ENCODE assay signal across 24 cellular contexts in genomic region chr16:25633549-25633948, GRCh38. TPM values are rescaled to one million over a fixed set of nuclear protein-coding genes. Genes with fewer than 3 reads are reported as not detected.
A peak's percentile ranks its signal among the peaks of the same experiment; 100 is the strongest.
DNase-seq lines count a peak whose midpoint lies in the region; TF ChIP-seq lines count a peak whose summit lies in the region.
"Had no signal": no experiment of that assay in that cellular context is flagged by ENCODE, and none has a peak within 500 bp of the region (broad histone marks: within the 10 kb centered on the region; RNA-seq: fewer than 3 reads in every experiment).

No MANE protein-coding gene starts in this region.

- no peak overlapping the region for H3K23ac ChIP-seq in mesenchymal stem cell (ENCODE audit: low read length in 2 of 2)

- no peak overlapping the region for H3K9ac ChIP-seq in mesenchymal stem cell (ENCODE audit: low read length)

- H3K14ac ChIP-seq in mesenchymal stem cell (ENCODE audit: low read length in 2 of 2): no peak overlapping the region

- H4K91ac ChIP-seq in mesenchymal stem cell (ENCODE audit: low read length): no peak overlapping the region

- H3K79me1 ChIP-seq in mesenchymal stem cell (replicated peaks; ENCODE audit: low read length, poor library complexity, severe bottlenecking): no peaks in the 10 kb centered on the region

- H3K27ac ChIP-seq in mesenchymal stem cell (ENCODE audit: low read length, poor library complexity, severe bottlenecking): no peak overlapping the region
- H3K27ac ChIP-seq: C4-2B, SJSA1, thoracic aorta had no signal

- in situ Hi-C loops in Caki2 (cut with HindIII; ENCODE audit: low pct_unique_long_range_greater_than_20kb, low sequenced_read_pairs): no loop called here

- no peak overlapping the region for H2BK120ac ChIP-seq in mesenchymal stem cell (ENCODE audit: low read depth, low read length)

- no peak overlapping the region for H3K4me3 ChIP-seq in kidney epithelial cell (ENCODE audit: low read depth, low read length)
- no peak overlapping the region for H3K4me3 ChIP-seq in mesenchymal stem cell (ENCODE audit: insufficient read depth in 1 of 2, low read depth in 1 of 2, low read length in 2 of 2)
- H3K4me3 ChIP-seq: HAP-1, SJSA1, thoracic aorta had no signal

- no peak overlapping the region for H2BK15ac ChIP-seq in mesenchymal stem cell (ENCODE audit: low read depth, poor library complexity, severe bottlenecking)

- H3K4me2 ChIP-seq in mesenchymal stem cell (ENCODE audit: low read length, poor library complexity, severe bottlenecking): no peak overlapping the region

- H3K27me3 ChIP-seq in kidney epithelial cell (ENCODE audit: control insufficient read depth, insufficient read depth, low read length) (no peaks in the 10 kb centered on the region), mesenchymal stem cell (ENCODE audit: control insufficient read depth in 1 of 2, insufficient read depth in 1 of 2, low read length in 2 of 2) (no peaks in the 10 kb centered on the region)
- H3K27me3 ChIP-seq: SJSA1 had no signal

- H4K8ac ChIP-seq in mesenchymal stem cell (ENCODE audit: low read length): no peak overlapping the region

- H2BK12ac ChIP-seq in mesenchymal stem cell (ENCODE audit: low read length in 2 of 2): no peak overlapping the region

- H3K4ac ChIP-seq in mesenchymal stem cell (ENCODE audit: low read depth in 1 of 2, low read length in 2 of 2): no peak overlapping the region

- H3K4me1 ChIP-seq in mesenchymal stem cell (ENCODE audit: control insufficient read depth, insufficient read depth, low read depth, low read length): no peaks in the 10 kb centered on the region
- H3K4me1 ChIP-seq: HAP-1, SJSA1 had no signal

- no peak overlapping the region for H2AK5ac ChIP-seq in mesenchymal stem cell (ENCODE audit: low read length, severe bottlenecking)

- no peaks in the 10 kb centered on the region for H3K36me3 ChIP-seq in kidney epithelial cell (ENCODE audit: control insufficient read depth, insufficient read depth, low read length)
- no peaks in the 10 kb centered on the region for H3K36me3 ChIP-seq in mesenchymal stem cell (ENCODE audit: control insufficient read depth in 1 of 2, insufficient read depth in 2 of 2, low read depth in 1 of 2, low read length in 2 of 2)
- H3K36me3 ChIP-seq: HAP-1, SJSA1, thoracic aorta had no signal

- H3K9me3 ChIP-seq in mesenchymal stem cell (ENCODE audit: control insufficient read depth, low read length): no peaks in the 10 kb centered on the region
- H3K9me3 ChIP-seq: HAP-1, SJSA1, thoracic aorta had no signal

- TF ChIP-seq CTCF in kidney epithelial cell (IDR thresholded peaks at IDR 0.05; ENCODE audit: insufficient read depth, low read length, poor library complexity, severe bottlenecking): no peak

- no peak overlapping the region for H2BK5ac ChIP-seq in mesenchymal stem cell (ENCODE audit: low read depth, low read length, poor library complexity, severe bottlenecking)

- WGBS in mesenchymal stem cell: 7% methylated on average over 1 of the region's 2 CpGs

- peak; percentile 90 for DNase-seq in Caki2 (ENCODE audit: low read depth)
- DNase-seq in HT1080 (ENCODE audit: low read depth): peak; percentile 79
- peak; percentile 77 for DNase-seq in SW480 (ENCODE audit: low spot score)
- peak; percentile 39 for DNase-seq in kidney epithelial cell (ENCODE audit: low read depth)
- no peak for DNase-seq in HuH-7 (ENCODE audit: low spot score)
- no peak for DNase-seq in iPS-NIHi11 (ENCODE audit: low spot score)
- DNase-seq in GDM1 (lab: John Stamatoyannopoulos, UW): no peak
- DNase-seq in mesenchymal stem cell: no peak
- DNase-seq: activated B cell treated with CpG ODN at 0.5 μM for 24 hours; activated CD4-positive, alpha-beta memory T cell treated with anti-CD3 and anti-CD28 coated beads, Interleukin-2, amount 10 ng/mL, durations not matched to agents 7 days and 5 days; activated gamma-delta T cell; activated T-cell treated with anti-CD3 and anti-CD28 coated beads for 4 hours; DMS153; NCI-H146; NCI-H2171; NCI-H526 treated with DMSO at 0.1 percent for 48 hours; nephron progenitor cell; stimulated activated CD4-positive, alpha-beta T cell treated with anti-CD3 and anti-CD28 coated beads, Interleukin-1b, Interleukin-23, amount 100 ng/mL, for 48 hours; stimulated activated naive CD4-positive, alpha-beta T cell had no signal

- no peak overlapping the region for H3K18ac ChIP-seq in mesenchymal stem cell (ENCODE audit: low read depth in 1 of 2, low read length in 2 of 2)

- H2AFZ ChIP-seq in mesenchymal stem cell (ENCODE audit: low read depth, low read length): no peak overlapping the region

RNA-seq across cellular contexts. Expression of gene HS3ST4, which starts 58.2 kb away (rescaled TPM):
- total RNA-seq in Caki2 (2014; rRNA removed; shearing (Covaris generic); ENCODE audit: low replicate concordance): 0.07 TPM in 1 of 2 replicates, not detected in the other
- not detected in 2 replicates for total RNA-seq in HT1080 (2014; rRNA removed; shearing (Covaris generic))
- not detected in 2 replicates for polyA plus RNA-seq in HT1080 (2015; cell fraction: cytosol; rRNA removed)
- polyA plus RNA-seq in HT1080 (2015; cell fraction: nucleus; rRNA removed): not detected in 2 replicates
- 0.21 TPM in 1 of 2 replicates, not detected in the other for total RNA-seq in kidney epithelial cell
- polyA plus RNA-seq in mesenchymal stem cell (2013, experiment 1 of 2): not detected
- polyA plus RNA-seq in mesenchymal stem cell (2013, experiment 2 of 2): not detected
- total RNA-seq: activated B cell treated with CpG ODN at 0.5 μM for 24 hours; activated CD4-positive, alpha-beta memory T cell treated with anti-CD3 and anti-CD28 coated beads, Interleukin-2, amount 10 ng/mL, durations not matched to agents 7 days and 5 days; SJSA1; thoracic aorta had no signal
- polyA plus RNA-seq: keratinocyte had no signal

Comparison
In these comparisons a context has a peak if more than half of its experiments do, and no peak if none do; other contexts are left out.
1. DNase-seq: peak in Caki2 (single experiment), HT1080 (single experiment), SW480 (single experiment) and kidney epithelial cell (single experiment); none in HuH-7 (single experiment), iPS-NIHi11 (single experiment), GDM1 (single experiment) and mesenchymal stem cell (single experiment).